ENCODE assay signal across 1 cellular context in the genomic region with DNA sequence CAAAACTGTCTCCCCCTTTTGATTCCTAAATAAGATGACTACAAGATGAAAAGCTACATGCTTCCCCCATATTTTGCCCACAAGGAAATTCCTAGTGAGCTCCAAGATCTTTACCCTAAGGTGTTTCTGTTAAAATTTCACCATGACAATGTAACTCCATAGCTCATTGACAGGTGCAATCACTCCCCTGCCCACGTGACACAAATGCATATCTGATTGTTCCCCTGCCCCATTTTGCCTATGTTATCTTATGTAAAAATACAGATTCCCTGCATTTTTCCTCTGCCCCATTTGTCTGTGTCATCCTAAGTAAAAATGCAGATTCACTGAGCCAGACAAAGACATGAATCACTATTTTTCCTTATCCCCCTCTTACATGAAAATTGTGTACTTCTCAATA.
TF ChIP-seq lines count a peak whose summit lies in the region.

No MANE protein-coding gene starts in this region.

TF ChIP-seq in GM23338, 12 proteins besides CTCF, POLR2A, EP300 and RAD21 (continued from another document):
- TF ChIP-seq, protein P1, sequence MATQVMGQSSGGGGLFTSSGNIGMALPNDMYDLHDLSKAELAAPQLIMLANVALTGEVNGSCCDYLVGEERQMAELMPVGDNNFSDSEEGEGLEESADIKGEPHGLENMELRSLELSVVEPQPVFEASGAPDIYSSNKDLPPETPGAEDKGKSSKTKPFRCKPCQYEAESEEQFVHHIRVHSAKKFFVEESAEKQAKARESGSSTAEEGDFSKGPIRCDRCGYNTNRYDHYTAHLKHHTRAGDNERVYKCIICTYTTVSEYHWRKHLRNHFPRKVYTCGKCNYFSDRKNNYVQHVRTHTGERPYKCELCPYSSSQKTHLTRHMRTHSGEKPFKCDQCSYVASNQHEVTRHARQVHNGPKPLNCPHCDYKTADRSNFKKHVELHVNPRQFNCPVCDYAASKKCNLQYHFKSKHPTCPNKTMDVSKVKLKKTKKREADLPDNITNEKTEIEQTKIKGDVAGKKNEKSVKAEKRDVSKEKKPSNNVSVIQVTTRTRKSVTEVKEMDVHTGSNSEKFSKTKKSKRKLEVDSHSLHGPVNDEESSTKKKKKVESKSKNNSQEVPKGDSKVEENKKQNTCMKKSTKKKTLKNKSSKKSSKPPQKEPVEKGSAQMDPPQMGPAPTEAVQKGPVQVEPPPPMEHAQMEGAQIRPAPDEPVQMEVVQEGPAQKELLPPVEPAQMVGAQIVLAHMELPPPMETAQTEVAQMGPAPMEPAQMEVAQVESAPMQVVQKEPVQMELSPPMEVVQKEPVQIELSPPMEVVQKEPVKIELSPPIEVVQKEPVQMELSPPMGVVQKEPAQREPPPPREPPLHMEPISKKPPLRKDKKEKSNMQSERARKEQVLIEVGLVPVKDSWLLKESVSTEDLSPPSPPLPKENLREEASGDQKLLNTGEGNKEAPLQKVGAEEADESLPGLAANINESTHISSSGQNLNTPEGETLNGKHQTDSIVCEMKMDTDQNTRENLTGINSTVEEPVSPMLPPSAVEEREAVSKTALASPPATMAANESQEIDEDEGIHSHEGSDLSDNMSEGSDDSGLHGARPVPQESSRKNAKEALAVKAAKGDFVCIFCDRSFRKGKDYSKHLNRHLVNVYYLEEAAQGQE (IDR thresholded peaks at IDR 0.05; ENCODE audit: unreplicated experiment), result no peak
- TF ChIP-seq, protein P2, sequence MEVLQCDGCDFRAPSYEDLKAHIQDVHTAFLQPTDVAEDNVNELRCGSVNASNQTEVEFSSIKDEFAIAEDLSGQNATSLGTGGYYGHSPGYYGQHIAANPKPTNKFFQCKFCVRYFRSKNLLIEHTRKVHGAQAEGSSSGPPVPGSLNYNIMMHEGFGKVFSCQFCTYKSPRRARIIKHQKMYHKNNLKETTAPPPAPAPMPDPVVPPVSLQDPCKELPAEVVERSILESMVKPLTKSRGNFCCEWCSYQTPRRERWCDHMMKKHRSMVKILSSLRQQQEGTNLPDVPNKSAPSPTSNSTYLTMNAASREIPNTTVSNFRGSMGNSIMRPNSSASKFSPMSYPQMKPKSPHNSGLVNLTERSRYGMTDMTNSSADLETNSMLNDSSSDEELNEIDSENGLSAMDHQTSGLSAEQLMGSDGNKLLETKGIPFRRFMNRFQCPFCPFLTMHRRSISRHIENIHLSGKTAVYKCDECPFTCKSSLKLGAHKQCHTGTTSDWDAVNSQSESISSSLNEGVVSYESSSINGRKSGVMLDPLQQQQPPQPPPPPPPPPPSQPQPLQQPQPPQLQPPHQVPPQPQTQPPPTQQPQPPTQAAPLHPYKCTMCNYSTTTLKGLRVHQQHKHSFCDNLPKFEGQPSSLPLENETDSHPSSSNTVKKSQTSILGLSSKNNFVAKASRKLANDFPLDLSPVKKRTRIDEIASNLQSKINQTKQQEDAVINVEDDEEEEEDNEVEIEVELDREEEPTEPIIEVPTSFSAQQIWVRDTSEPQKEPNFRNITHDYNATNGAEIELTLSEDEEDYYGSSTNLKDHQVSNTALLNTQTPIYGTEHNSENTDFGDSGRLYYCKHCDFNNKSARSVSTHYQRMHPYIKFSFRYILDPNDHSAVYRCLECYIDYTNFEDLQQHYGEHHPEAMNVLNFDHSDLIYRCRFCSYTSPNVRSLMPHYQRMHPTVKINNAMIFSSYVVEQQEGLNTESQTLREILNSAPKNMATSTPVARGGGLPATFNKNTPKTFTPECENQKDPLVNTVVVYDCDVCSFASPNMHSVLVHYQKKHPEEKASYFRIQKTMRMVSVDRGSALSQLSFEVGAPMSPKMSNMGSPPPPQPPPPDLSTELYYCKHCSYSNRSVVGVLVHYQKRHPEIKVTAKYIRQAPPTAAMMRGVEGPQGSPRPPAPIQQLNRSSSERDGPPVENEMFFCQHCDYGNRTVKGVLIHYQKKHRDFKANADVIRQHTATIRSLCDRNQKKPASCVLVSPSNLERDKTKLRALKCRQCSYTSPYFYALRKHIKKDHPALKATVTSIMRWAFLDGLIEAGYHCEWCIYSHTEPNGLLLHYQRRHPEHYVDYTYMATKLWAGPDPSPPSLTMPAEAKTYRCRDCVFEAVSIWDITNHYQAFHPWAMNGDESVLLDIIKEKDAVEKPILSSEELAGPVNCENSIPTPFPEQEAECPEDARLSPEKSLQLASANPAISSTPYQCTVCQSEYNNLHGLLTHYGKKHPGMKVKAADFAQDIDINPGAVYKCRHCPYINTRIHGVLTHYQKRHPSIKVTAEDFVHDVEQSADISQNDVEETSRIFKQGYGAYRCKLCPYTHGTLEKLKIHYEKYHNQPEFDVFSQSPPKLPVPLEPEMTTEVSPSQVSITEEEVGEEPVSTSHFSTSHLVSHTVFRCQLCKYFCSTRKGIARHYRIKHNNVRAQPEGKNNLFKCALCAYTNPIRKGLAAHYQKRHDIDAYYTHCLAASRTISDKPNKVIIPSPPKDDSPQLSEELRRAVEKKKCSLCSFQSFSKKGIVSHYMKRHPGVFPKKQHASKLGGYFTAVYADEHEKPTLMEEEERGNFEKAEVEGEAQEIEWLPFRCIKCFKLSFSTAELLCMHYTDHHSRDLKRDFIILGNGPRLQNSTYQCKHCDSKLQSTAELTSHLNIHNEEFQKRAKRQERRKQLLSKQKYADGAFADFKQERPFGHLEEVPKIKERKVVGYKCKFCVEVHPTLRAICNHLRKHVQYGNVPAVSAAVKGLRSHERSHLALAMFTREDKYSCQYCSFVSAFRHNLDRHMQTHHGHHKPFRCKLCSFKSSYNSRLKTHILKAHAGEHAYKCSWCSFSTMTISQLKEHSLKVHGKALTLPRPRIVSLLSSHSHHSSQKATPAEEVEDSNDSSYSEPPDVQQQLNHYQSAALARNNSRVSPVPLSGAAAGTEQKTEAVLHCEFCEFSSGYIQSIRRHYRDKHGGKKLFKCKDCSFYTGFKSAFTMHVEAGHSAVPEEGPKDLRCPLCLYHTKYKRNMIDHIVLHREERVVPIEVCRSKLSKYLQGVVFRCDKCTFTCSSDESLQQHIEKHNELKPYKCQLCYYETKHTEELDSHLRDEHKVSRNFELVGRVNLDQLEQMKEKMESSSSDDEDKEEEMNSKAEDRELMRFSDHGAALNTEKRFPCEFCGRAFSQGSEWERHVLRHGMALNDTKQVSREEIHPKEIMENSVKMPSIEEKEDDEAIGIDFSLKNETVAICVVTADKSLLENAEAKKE (CRISPR knock-in tag; IDR thresholded peaks at IDR 0.05), result no peak
- TF ChIP-seq EZH2 (IDR thresholded peaks at IDR 0.05; ENCODE audit: low read depth, unreplicated experiment), result no peak
TF ChIP-seq in GM23338: peak in this region for 0.
